Comparison of ENCODE assay signal across 8 cellular contexts in the genomic region with DNA sequence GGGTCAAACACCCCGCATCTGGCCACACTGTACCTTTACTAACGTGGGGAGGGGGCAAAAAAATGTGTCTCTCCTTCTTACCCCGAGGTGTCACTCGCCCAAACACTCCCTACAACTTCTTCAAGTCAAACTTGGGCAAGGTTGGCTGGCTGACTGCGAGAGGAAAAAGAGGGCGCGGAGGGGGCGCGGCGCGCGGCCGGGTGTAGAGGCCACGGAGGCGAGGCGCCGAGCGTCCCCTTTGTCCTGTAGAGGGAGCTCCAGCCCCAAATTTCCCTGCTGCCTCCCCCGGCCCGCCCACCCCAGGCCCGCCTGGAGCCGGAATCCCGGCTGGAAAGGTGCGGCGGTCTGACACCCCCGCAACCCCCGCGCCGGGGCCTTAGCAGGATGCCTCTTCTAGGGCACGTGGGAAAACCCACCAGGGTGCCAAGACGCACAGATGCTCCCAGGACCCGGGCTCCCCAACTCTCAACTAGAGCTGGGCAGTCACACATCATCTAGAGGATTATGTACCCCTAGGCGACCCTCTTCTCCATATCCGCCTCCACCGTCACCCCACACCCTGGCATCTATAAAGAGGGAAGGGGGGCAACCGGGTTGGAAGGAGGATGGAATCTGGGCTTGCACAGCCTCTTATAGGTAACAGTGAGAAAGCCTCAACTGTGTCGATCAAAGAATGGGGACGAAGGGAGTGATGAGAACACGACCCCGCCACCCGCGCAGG. TPM values are rescaled to one million over a fixed set of nuclear protein-coding genes. Genes with fewer than 3 reads are reported as not detected.
DNase-seq lines count a peak whose midpoint lies in the region; ATAC-seq and TF ChIP-seq lines count a peak whose summit lies in the region.

No MANE protein-coding gene starts in this region.

- peak; percentile 45 for ATAC-seq in activated CD8-positive, alpha-beta T cell treated with anti-CD3 and anti-CD28 coated beads, Interleukin-2, amount 10 ng/mL, durations not matched to agents 7 days and 5 days
- no peak for ATAC-seq in HG02623 (IDR thresholded peaks at IDR 0.05; ENCODE audit: unreplicated experiment)

- H3K27ac ChIP-seq in iPS DF 6.9 (ENCODE audit: low read length) (no peak overlapping the region), stomach (peak overlapping the region in 3 of 5 donors; percentile 39 to 90 (median 89))

- TF ChIP-seq CTCF in stomach (IDR thresholded peaks at IDR 0.05), result peak in 5 of 7 experiments; percentile 13 to 78 (median 60)

- H3K36me3 ChIP-seq in iPS DF 6.9 (ENCODE audit: control insufficient read depth, insufficient read depth, low read length), result no peaks in the 10 kb centered on the region
- H3K36me3 ChIP-seq in stomach, result no peaks in the 10 kb centered on the region

- H3K9me3 ChIP-seq in iPS DF 6.9 (ENCODE audit: control insufficient read depth, insufficient read depth, low read length) (no peaks in the 10 kb centered on the region), stomach (no peaks in the 10 kb centered on the region)

- CTCF ChIA-PET in activated CD8-positive, alpha-beta T cell treated with anti-CD3 and anti-CD28 coated beads, Interleukin-2, amount 10 ng/mL, durations not matched to agents 7 days and 5 days (lab: Charles Lee), result interaction anchor here (1.1 kb wide), 1 partner anchor 391 kb away, joined by 5 read pairs; no protein-coding TSS in a partner anchor

- H3K27me3 Mint-ChIP-seq in activated CD8-positive, alpha-beta T cell treated with anti-CD3 and anti-CD28 coated beads, Interleukin-2, amount 10 ng/mL, durations not matched to agents 7 days and 5 days (ENCODE audit: low read depth), result peaks cover 63% of the 10 kb centered on the region

- no peak for TF ChIP-seq EP300 in stomach (IDR thresholded peaks at IDR 0.05)

- H3K36me3 Mint-ChIP-seq in activated CD8-positive, alpha-beta T cell treated with anti-CD3 and anti-CD28 coated beads, Interleukin-2, amount 10 ng/mL, durations not matched to agents 7 days and 5 days (ENCODE audit: low read depth), result peaks cover 7% of the 10 kb centered on the region

- no peak overlapping the region for H3K4me3 Mint-ChIP-seq in activated CD8-positive, alpha-beta T cell treated with anti-CD3 and anti-CD28 coated beads, Interleukin-2, amount 10 ng/mL, durations not matched to agents 7 days and 5 days

- H3K4me3 ChIP-seq in iPS DF 6.9 (ENCODE audit: low read length) (peak overlapping the region; percentile 19; the same call in 1 of the 2 replicates), stomach (peak overlapping the region; percentile 58 to 75 (median 66))

- no peak for TF ChIP-seq POLR2A in stomach (IDR thresholded peaks at IDR 0.05)

- H3K9me3 Mint-ChIP-seq in activated CD8-positive, alpha-beta T cell treated with anti-CD3 and anti-CD28 coated beads, Interleukin-2, amount 10 ng/mL, durations not matched to agents 7 days and 5 days (ENCODE audit: insufficient read depth), result no peaks in the 10 kb centered on the region

- H3K4me1 Mint-ChIP-seq in activated CD8-positive, alpha-beta T cell treated with anti-CD3 and anti-CD28 coated beads, Interleukin-2, amount 10 ng/mL, durations not matched to agents 7 days and 5 days (ENCODE audit: low read depth), result peaks cover 20% of the 10 kb centered on the region

- intact Hi-C loops in stomach (cut with DNase I; ENCODE audit: low total_unique reads), result loop anchor here (10.0 kb wide), 1 partner anchor 652 kb away; a partner anchor contains a TSS

- WGBS in iPS DF 6.9 (ENCODE audit: insufficient coverage, insufficient read length), result no CpG with 5 or more reads among the region's 42 CpGs
- WGBS in stomach, 5 donors, result 5 to 15% (median 12%) methylated on average over 27 to 42 of the region's 42 CpGs

- H3K4me1 ChIP-seq in iPS DF 6.9 (ENCODE audit: control insufficient read depth, insufficient read depth, low read length) (peaks cover 5% of the 10 kb centered on the region; the same call in 1 of the 2 replicates), stomach (peaks cover 37 to 65% (median 51%) of the 10 kb centered on the region in 4 donors)

- DNase-seq in activated CD8-positive, alpha-beta memory T cell treated with anti-CD3 and anti-CD28 coated beads, Interleukin-2, amount 50 U/mL, for 48 hours, result peak; percentile 78
- no peak for DNase-seq in activated CD8-positive, alpha-beta memory T cell treated with anti-CD3 and anti-CD28 coated beads, Interleukin-2, amount 50 U/mL, for 4 hours
- peak; percentile 34 for DNase-seq in activated CD8-positive, alpha-beta T cell treated with anti-CD3 and anti-CD28 coated beads, Interleukin-2, amount 10 ng/mL, durations not matched to agents 7 days and 5 days
- DNase-seq in iPS DF 6.9 (ENCODE audit: low read depth, low spot score), result no peak
- peak; percentile 71 for DNase-seq in stomach
- no peak for DNase-seq in NCI-H1417 treated with DMSO at 0.1 percent for 48 hours (lab: John Stamatoyannopoulos, UW)
- DNase-seq in NCI-H345 (lab: John Stamatoyannopoulos, UW), result no peak

- H3K27ac Mint-ChIP-seq in activated CD8-positive, alpha-beta T cell treated with anti-CD3 and anti-CD28 coated beads, Interleukin-2, amount 10 ng/mL, durations not matched to agents 7 days and 5 days, result no peak overlapping the region

- H3K27me3 ChIP-seq in iPS DF 6.9 (ENCODE audit: control insufficient read depth, insufficient read depth, low read length) (peaks cover 48% of the 10 kb centered on the region), stomach (peaks cover 13 to 73% (median 60%) of the 10 kb centered on the region in 3 donors)

- POLR2A ChIA-PET in activated CD8-positive, alpha-beta T cell treated with anti-CD3 and anti-CD28 coated beads, Interleukin-2, amount 10 ng/mL, durations not matched to agents 7 days and 5 days (lab: Charles Lee), result no interaction called here

RNA-seq across cellular contexts. Expression of a gene that starts 4.2 kb away (rescaled TPM):
- total RNA-seq in activated CD8-positive, alpha-beta T cell treated with anti-CD3 and anti-CD28 coated beads, Interleukin-2, amount 10 ng/mL, durations not matched to agents 7 days and 5 days, result not detected
- 10 to 100 TPM in 2 of 5 donors, 1 to 10 TPM in 1, under 1 TPM in 1, not detected in 1; 0.58 to 42.4 (median 7.6) TPM for total RNA-seq in stomach
- polyA plus RNA-seq in stomach, result 10 to 100 TPM; 11.2 to 22.6 (median 15.7) TPM

Comparison
In these comparisons a context has a peak if more than half of its experiments do, and no peak if none do; other contexts are left out.
1. DNase-seq: peak in activated CD8-positive, alpha-beta memory T cell treated with anti-CD3 and anti-CD28 coated beads, Interleukin-2, amount 50 U/mL, for 48 hours (single experiment), activated CD8-positive, alpha-beta T cell treated with anti-CD3 and anti-CD28 coated beads, Interleukin-2, amount 10 ng/mL, durations not matched to agents 7 days and 5 days (single experiment) and stomach (single experiment); none in activated CD8-positive, alpha-beta memory T cell treated with anti-CD3 and anti-CD28 coated beads, Interleukin-2, amount 50 U/mL, for 4 hours (single experiment), iPS DF 6.9 (single experiment), NCI-H1417 treated with DMSO at 0.1 percent for 48 hours (single experiment) and NCI-H345 (single experiment).